Comparison of ENCODE assay signal across 32 cellular contexts in genomic region chr18:78983530-78983929, GRCh38. TPM values are rescaled to one million over a fixed set of nuclear protein-coding genes. Genes with fewer than 3 reads are reported as not detected.
DNase-seq lines count a peak whose midpoint lies in the region; ATAC-seq and TF ChIP-seq lines count a peak whose summit lies in the region.
"Had no signal": no experiment of that assay in that cellular context is flagged by ENCODE, and none has a peak within 500 bp of the region (broad histone marks: within the 10 kb centered on the region; RNA-seq: fewer than 3 reads in every experiment).

No MANE protein-coding gene starts in this region.

- 48% methylated on average over 4 of the region's 4 CpGs for WGBS in smooth muscle cell (ENCODE audit: low lambda C conversion rate)

- no peaks in the 10 kb centered on the region for H4K20me1 ChIP-seq in smooth muscle cell (ENCODE audit: low read depth)

- peak overlapping the region; percentile 82 for H3K4me3 ChIP-seq in HUES6 (ENCODE audit: low read depth, low read length)
- peak overlapping the region; percentile 59 for H3K4me3 ChIP-seq in iPS-15b (ENCODE audit: low read depth, low read length)
- no peak overlapping the region for H3K4me3 ChIP-seq in smooth muscle cell
- H3K4me3 ChIP-seq in breast epithelium = no peak overlapping the region
- H3K4me3 ChIP-seq: gastroesophageal sphincter, left ventricle myocardium inferior, prostate gland, tibial nerve had no signal

- peak overlapping the region; percentile 42 for H3K4me2 ChIP-seq in smooth muscle cell

- H2AFZ ChIP-seq in smooth muscle cell (ENCODE audit: low read depth) = peak overlapping the region; percentile 11

- no peaks in the 10 kb centered on the region for H3K9me3 Mint-ChIP-seq in WTC11
- H3K9me3 Mint-ChIP-seq in immature natural killer cell = peaks cover 0 to 3% (median 0%) of the 10 kb centered on the region in 6 donors
- H3K9me3 Mint-ChIP-seq: activated CD4-positive, alpha-beta memory T cell treated with anti-CD3 and anti-CD28 coated beads, Interleukin-2, amount 10 ng/mL, durations not matched to agents 7 days and 5 days had no signal

- H3K27me3 ChIP-seq in HUES6 (ENCODE audit: control insufficient read depth, insufficient read depth, low read length) (peaks cover 11% of the 10 kb centered on the region), iPS-15b (ENCODE audit: control insufficient read depth, insufficient read depth, low read length) (peaks cover 6% of the 10 kb centered on the region), smooth muscle cell (ENCODE audit: low read depth) (peaks cover 53% of the 10 kb centered on the region), breast epithelium (peaks cover 0 to 86% of the 10 kb centered on the region in 2 donors)

- H3K27ac Mint-ChIP-seq in WTC11 (peak overlapping the region; percentile 55), immature natural killer cell (no peak overlapping the region)
- H3K27ac Mint-ChIP-seq: activated CD4-positive, alpha-beta memory T cell treated with anti-CD3 and anti-CD28 coated beads, Interleukin-2, amount 10 ng/mL, durations not matched to agents 7 days and 5 days; CD8-positive, alpha-beta memory T cell; HFFc6; T-helper 2 cell treated with Interferon-gamma antibody and Interleukin-4, amounts not matched to agents 5 μg/mL and 100 μg/mL, for 36 hours had no signal

- H3K4me1 ChIP-seq in HUES6 (ENCODE audit: control insufficient read depth, insufficient read depth, low read length) (peaks cover 44% of the 10 kb centered on the region), iPS-15b (ENCODE audit: control insufficient read depth, insufficient read depth, low read length) (peaks cover 40% of the 10 kb centered on the region), smooth muscle cell (ENCODE audit: low read depth) (peaks cover 46% of the 10 kb centered on the region), breast epithelium (peaks cover 0 to 4% of the 10 kb centered on the region in 2 donors)
- H3K4me1 ChIP-seq: prostate gland had no signal

- H3K36me3 Mint-ChIP-seq in WTC11 (no peaks in the 10 kb centered on the region), immature natural killer cell (no peaks in the 10 kb centered on the region)

- POLR2A ChIA-PET in WTC11 (lab: Charles Lee) = interaction anchor here (1.3 kb wide), 1 partner anchor 11 kb away, joined by 4 read pairs; no protein-coding TSS in a partner anchor

- H3K9me3 ChIP-seq in HUES6 (ENCODE audit: control insufficient read depth, insufficient read depth, low read depth, low read length) = no peaks in the 10 kb centered on the region
- H3K9me3 ChIP-seq in iPS-15b (ENCODE audit: control insufficient read depth, insufficient read depth, low read length) = no peaks in the 10 kb centered on the region
- no peaks in the 10 kb centered on the region for H3K9me3 ChIP-seq in smooth muscle cell (replicated peaks; ENCODE audit: low read depth)
- H3K9me3 ChIP-seq in breast epithelium = no peaks in the 10 kb centered on the region
- H3K9me3 ChIP-seq: gastroesophageal sphincter, left ventricle myocardium inferior, neutrophil, prostate gland, tibial nerve had no signal

- TF ChIP-seq CTCF in WTC11 (IDR thresholded peaks at IDR 0.05) = no peak
- TF ChIP-seq CTCF in smooth muscle cell (IDR thresholded peaks at IDR 0.05; ENCODE audit: borderline replicate concordance, insufficient read depth, poor library complexity, severe bottlenecking) = no peak
- no peak for TF ChIP-seq CTCF in GM20000 (IDR thresholded peaks at IDR 0.05; ENCODE audit: extremely low read depth, missing control alignments)
- no peak for TF ChIP-seq CTCF in breast epithelium (IDR thresholded peaks at IDR 0.05)

- peak; percentile 11 for ATAC-seq in WTC11
- ATAC-seq: gastroesophageal sphincter, sciatic nerve had no signal

- no peaks in the 10 kb centered on the region for H3F3A ChIP-seq in smooth muscle cell (ENCODE audit: low read depth)

- H3K79me2 ChIP-seq in smooth muscle cell (ENCODE audit: low read depth) = peaks cover 11% of the 10 kb centered on the region

- DNase-seq in WTC11 (ENCODE audit: low spot score) = no peak
- no peak for DNase-seq in smooth muscle cell (lab: John Stamatoyannopoulos, UW; ENCODE audit: unreplicated experiment)
- DNase-seq in superior temporal gyrus (ENCODE audit: extremely low spot score) = no peak
- DNase-seq in GM20000 (ENCODE audit: low spot score) = no peak
- no peak for DNase-seq in breast epithelium (ENCODE audit: low spot score in 2 of 2)
- DNase-seq in immature natural killer cell = no peak
- DNase-seq: activated CD4-positive, alpha-beta memory T cell treated with anti-CD3 and anti-CD28 coated beads, Interleukin-2, amount 10 ng/mL, durations not matched to agents 7 days and 5 days; activated CD8-positive, alpha-beta memory T cell treated with anti-CD3 and anti-CD28 coated beads, Interleukin-2, amount 50 U/mL, for 4 hours; activated naive CD4-positive, alpha-beta T cell treated with anti-CD3 and anti-CD28 coated beads, Interleukin-2, amount 50 U/mL, for 16 hours; amniotic stem cell; CD8-positive, alpha-beta memory T cell; EL; HFFc6; hippocampal formation; left ventricle myocardium inferior; mesenchymal stem cell; NCI-H187; SIG-M5; stimulated activated CD4-positive, alpha-beta T cell treated with anti-CD3 and anti-CD28 coated beads, Interleukin-4, amount 100 ng/mL, for 24 hours had no signal

- TF ChIP-seq POLR2A in breast epithelium (IDR thresholded peaks at IDR 0.05) = no peak

- H3K4me3 Mint-ChIP-seq in WTC11 (peak overlapping the region; percentile 70), immature natural killer cell (no peak overlapping the region)
- H3K4me3 Mint-ChIP-seq: activated CD4-positive, alpha-beta memory T cell treated with anti-CD3 and anti-CD28 coated beads, Interleukin-2, amount 10 ng/mL, durations not matched to agents 7 days and 5 days; CD8-positive, alpha-beta memory T cell; HFFc6; T-helper 2 cell treated with Interferon-gamma antibody and Interleukin-4, amounts not matched to agents 5 μg/mL and 100 μg/mL, for 36 hours had no signal

- CTCF ChIA-PET in WTC11 (lab: Charles Lee) = interaction anchor here (0.8 to 2.8 kb wide), 9 partner anchors 8 to 478 kb away, joined by 3 to 14 read pairs (median 3); no protein-coding TSS in a partner anchor

- peak overlapping the region; percentile 73 for H3K27ac ChIP-seq in HUES6 (ENCODE audit: low read depth, low read length)
- no peak overlapping the region for H3K27ac ChIP-seq in smooth muscle cell (ENCODE audit: low read depth)
- no peak overlapping the region for H3K27ac ChIP-seq in breast epithelium
- H3K27ac ChIP-seq: gastroesophageal sphincter, left ventricle myocardium inferior, neutrophil, tibial nerve had no signal

- H3K27me3 Mint-ChIP-seq in WTC11 (ENCODE audit: low read depth) (peaks cover 39% of the 10 kb centered on the region), immature natural killer cell (ENCODE audit: low read depth in 3 of 3) (peaks cover 19 to 41% (median 29%) of the 10 kb centered on the region in 3 donors)

- H3K36me3 ChIP-seq in HUES6 (ENCODE audit: control insufficient read depth, insufficient read depth, low read length) (no peaks in the 10 kb centered on the region), iPS-15b (ENCODE audit: control insufficient read depth, insufficient read depth, low read length) (no peaks in the 10 kb centered on the region), smooth muscle cell (ENCODE audit: low read depth) (no peaks in the 10 kb centered on the region), breast epithelium (no peaks in the 10 kb centered on the region)
- H3K36me3 ChIP-seq: gastroesophageal sphincter, left ventricle myocardium inferior, neutrophil, prostate gland, tibial nerve had no signal

- H3K4me1 Mint-ChIP-seq in WTC11 = peaks cover 64% of the 10 kb centered on the region
- peaks cover 5 to 7% of the 10 kb centered on the region in 2 donors for H3K4me1 Mint-ChIP-seq in immature natural killer cell

- peak overlapping the region; percentile 77 for H3K9ac ChIP-seq in HUES6 (ENCODE audit: low read length)
- H3K9ac ChIP-seq in iPS-15b (ENCODE audit: low read depth, low read length) = no peak overlapping the region
- no peak overlapping the region for H3K9ac ChIP-seq in smooth muscle cell (ENCODE audit: low read depth)

- intact Hi-C loops in breast epithelium (cut with DNase I; ENCODE audit: low total_unique reads) = no loop called here

TF ChIP-seq in WTC11, 78 proteins besides CTCF, POLR2A, EP300 and RAD21 (continues in another document):
- TF ChIP-seq JAZF1 (CRISPR knock-in tag; IDR thresholded peaks at IDR 0.05) (no peak), ZNF317 (CRISPR knock-in tag; IDR thresholded peaks at IDR 0.05; ENCODE audit: borderline replicate concordance, low read depth) (no peak), ZNF281 (CRISPR knock-in tag; IDR thresholded peaks at IDR 0.05) (0 out of 2 replicates have a peak, but pooled peaks have one; percentile 46), GABPB1 (CRISPR knock-in tag; IDR thresholded peaks at IDR 0.05) (no peak), ATF3 (CRISPR knock-in tag; conservative IDR thresholded peaks at IDR 0.05) (no peak), ZNF416 (CRISPR knock-in tag; IDR thresholded peaks at IDR 0.05) (no peak)

RNA-seq across cellular contexts. Expression of gene SALL3, which starts 3.9 kb away (rescaled TPM):
- 81.3 to 87.0 TPM (median 83.8 TPM) in 3 replicates for total RNA-seq in WTC11 (2021)
- 0.81 and 3.2 TPM in 2 replicates for total RNA-seq in smooth muscle cell
- polyA plus RNA-seq in smooth muscle cell = 1.00 and 1.2 TPM in 2 replicates
- total RNA-seq in breast epithelium = not detected
- not detected for polyA plus RNA-seq in immature natural killer cell
- total RNA-seq: activated CD4-positive, alpha-beta memory T cell treated with anti-CD3 and anti-CD28 coated beads, Interleukin-2, amount 10 ng/mL, durations not matched to agents 7 days and 5 days; CD8-positive, alpha-beta memory T cell; endothelial cell of umbilical vein; fibroblast of lung; gastroesophageal sphincter; HFFc6; tibial nerve had no signal
- polyA plus RNA-seq: AG04450; BJ; CD8-positive, alpha-beta memory T cell; endothelial cell of umbilical vein; fibroblast of lung; keratinocyte had no signal

Comparison
In these comparisons a context has a peak if more than half of its experiments do, and no peak if none do; other contexts are left out.
1. H3K4me3 ChIP-seq: peak in HUES6 (single experiment) and iPS-15b (single experiment); none in smooth muscle cell (single experiment) and breast epithelium (0 of 3).
2. RNA of gene SALL3, which starts 3.9 kb away (total RNA-seq): 81.3 to 87.0 TPM in WTC11; 0.81 to 3.2 TPM in smooth muscle cell and not detected in breast epithelium; every median in the first group is over 10 times any median in the second.